9 cellular contexts compared by ENCODE assay signal in the genomic region with DNA sequence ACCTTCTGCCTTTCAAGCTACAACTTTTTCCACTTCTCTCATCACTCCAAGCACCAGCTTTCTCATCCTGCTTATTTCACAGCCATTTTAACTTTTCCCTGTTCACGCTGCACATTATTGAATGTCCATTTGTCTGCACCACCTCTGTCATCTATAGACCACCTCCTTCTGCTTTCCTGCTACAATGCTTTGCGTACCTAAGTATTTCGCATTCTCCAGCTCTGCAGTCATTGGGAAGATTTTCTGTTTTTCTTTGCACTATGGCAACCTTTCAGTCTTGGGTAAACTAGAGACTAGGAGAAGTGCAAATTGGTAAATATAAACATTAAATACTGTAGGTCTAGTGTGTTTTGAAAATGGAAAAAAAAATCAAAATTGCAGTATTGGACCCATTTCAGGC. TPM values are rescaled to one million over a fixed set of nuclear protein-coding genes. Genes with fewer than 3 reads are reported as not detected.
DNase-seq lines count a peak whose midpoint lies in the region; ATAC-seq and TF ChIP-seq lines count a peak whose summit lies in the region.
"Had no signal": no experiment of that assay in that cellular context is flagged by ENCODE, and none has a peak within 500 bp of the region (broad histone marks: within the 10 kb centered on the region; RNA-seq: fewer than 3 reads in every experiment).

No MANE protein-coding gene starts in this region.

- no TSS peak for BruUV-seq in Panc1 (replicated peaks; lab: Mats Ljungman, UMichigan)

- DNase-seq in Panc1 (ENCODE audit: low read depth, low spot score): no peak
- no peak for DNase-seq in fibroblast of mammary gland (ENCODE audit: low read depth)
- DNase-seq in renal cortical epithelial cell (ENCODE audit: low read depth): peak; percentile 46
- DNase-seq in NCI-H524 (lab: John Stamatoyannopoulos, UW): no peak
- no peak for DNase-seq in foreskin keratinocyte
- no peak for DNase-seq in UCSD-AML1 (lab: John Stamatoyannopoulos, UW; ENCODE audit: unreplicated experiment)
- DNase-seq: activated CD8-positive, alpha-beta memory T cell treated with anti-CD3 and anti-CD28 coated beads, Interleukin-2, amount 50 U/mL, for 4 hours had no signal

- in situ Hi-C loops in Panc1 (cut with HindIII; ENCODE audit: low pct_unique_long_range_greater_than_20kb, low sequenced_read_pairs): no loop called here

- ATAC-seq in Panc1 (no peak), foreskin keratinocyte (no peak), HG03196 (IDR thresholded peaks at IDR 0.05; ENCODE audit: unreplicated experiment) (no peak)

- H3K4me3 ChIP-seq in Panc1 (ENCODE audit: low read depth in 2 of 2, low read length in 2 of 2): peak overlapping the region; percentile 78 to 93
- peak overlapping the region; percentile 76 for H3K4me3 ChIP-seq in fibroblast of mammary gland (ENCODE audit: control insufficient read depth, low read depth, low read length)

- POLR2A ChIA-PET in Panc1 (lab: Charles Lee): no interaction called here

- peaks cover 6% of the 10 kb centered on the region; the same call in 1 of the 2 replicates for H3K36me3 ChIP-seq in ES-I3 (ENCODE audit: insufficient read depth, low read length)
- H3K36me3 ChIP-seq in Panc1 (ENCODE audit: control insufficient read depth, insufficient read depth, low read length): peaks cover 4% of the 10 kb centered on the region

- peak overlapping the region; percentile 61 for H3K9ac ChIP-seq in ES-I3 (ENCODE audit: low read depth, low read length)

- H3K4me1 ChIP-seq in ES-I3 (ENCODE audit: insufficient read depth, low read length) (no peaks in the 10 kb centered on the region), Panc1 (ENCODE audit: control insufficient read depth, insufficient read depth, low read length) (peaks cover 18% of the 10 kb centered on the region), foreskin keratinocyte (peaks cover 5% of the 10 kb centered on the region)

- intact Hi-C loops in Panc1 (cut with micrococcal nuclease; ENCODE audit: unreplicated experiment): loop anchor here (5.0 kb wide), 1 partner anchor 127 kb away; the partner anchor contains the start of gene FOXJ3

- TF ChIP-seq CTCF in Panc1 (IDR thresholded peaks at IDR 0.05): no peak
- no peak for TF ChIP-seq CTCF in fibroblast of mammary gland (conservative IDR thresholded peaks at IDR 0.05; ENCODE audit: control insufficient read depth, insufficient read depth, low read depth, low read length)
- TF ChIP-seq CTCF in foreskin keratinocyte (conservative IDR thresholded peaks at IDR 0.05): no peak

- no peaks in the 10 kb centered on the region for H3K9me3 ChIP-seq in ES-I3 (ENCODE audit: control insufficient read depth, insufficient read depth, low read length)
- no peaks in the 10 kb centered on the region for H3K9me3 ChIP-seq in Panc1 (ENCODE audit: control insufficient read depth, insufficient read depth, low read depth, low read length)

- CTCF ChIA-PET in Panc1 (lab: Charles Lee): no interaction called here

- no peaks in the 10 kb centered on the region for H3K27me3 ChIP-seq in Panc1 (ENCODE audit: control insufficient read depth, insufficient read depth, low read length)
- H3K27me3 ChIP-seq in foreskin keratinocyte: no peaks in the 10 kb centered on the region

- no peak overlapping the region for H3K27ac ChIP-seq in Panc1 (ENCODE audit: low read length)
- no peak overlapping the region for H3K27ac ChIP-seq in foreskin keratinocyte

RNA-seq across cellular contexts. Expression of gene CCDC30, which starts 0.8 kb away (rescaled TPM):
- total RNA-seq in Panc1 (2021; ENCODE audit: unreplicated experiment) (1.3 TPM), renal cortical epithelial cell (0.52 and 5.7 TPM in 2 replicates), foreskin keratinocyte (0.25 and 0.54 TPM in 2 replicates)
- 1.3 TPM for polyA plus RNA-seq in Panc1 (2012; ENCODE audit: insufficient read length)
- polyA plus RNA-seq in foreskin keratinocyte: 0.12 and 0.43 TPM in 2 replicates

RNA-seq across cellular contexts. Expression of gene PPCS, which starts 7.6 kb away (rescaled TPM):
- 72.7 TPM for total RNA-seq in Panc1 (2021; ENCODE audit: unreplicated experiment)
- polyA plus RNA-seq in Panc1 (2012; ENCODE audit: insufficient read length): 51.8 TPM
- total RNA-seq in renal cortical epithelial cell: 42.7 and 63.0 TPM in 2 replicates
- total RNA-seq in foreskin keratinocyte: 47.0 and 52.2 TPM in 2 replicates
- polyA plus RNA-seq in foreskin keratinocyte: 48.7 and 51.3 TPM in 2 replicates

RNA-seq across cellular contexts. Expression of gene ZMYND12, which starts 8.1 kb away (rescaled TPM):
- total RNA-seq in Panc1 (2021; ENCODE audit: unreplicated experiment) (0.57 TPM), renal cortical epithelial cell (0.87 and 1.3 TPM in 2 replicates), foreskin keratinocyte (0.46 and 0.54 TPM in 2 replicates)
- polyA plus RNA-seq in Panc1 (2012; ENCODE audit: insufficient read length): 2.4 TPM
- polyA plus RNA-seq in foreskin keratinocyte: 0.26 and 0.55 TPM in 2 replicates
